Comparison of ENCODE assay signal across 29 cellular contexts in genomic region chr15:62346168-62346567, GRCh38.
"Had no signal": no experiment of that assay in that cellular context is flagged by ENCODE, and none has a peak within 500 bp of the region (broad histone marks: within the 10 kb centered on the region; RNA-seq: fewer than 3 reads in every experiment).

No MANE protein-coding gene starts in this region.

- H3K4me3 Mint-ChIP-seq: dendritic cell treated with granulocyte-macrophage colony-stimulating factor and Interleukin-4, amounts not matched to agents 40 ng/mL and 50 ng/mL, for 4 days; effector memory CD8-positive, alpha-beta T cell; endodermal cell had no signal

- H3K9me3 Mint-ChIP-seq: effector memory CD8-positive, alpha-beta T cell; endodermal cell had no signal

- ATAC-seq: effector memory CD8-positive, alpha-beta T cell; esophagus mucosa; foreskin keratinocyte; gastrocnemius medialis; gastroesophageal sphincter; heart left ventricle; heart right ventricle had no signal

- H3K4me1 ChIP-seq: foreskin keratinocyte, gastrocnemius medialis, gastroesophageal sphincter, heart left ventricle, heart right ventricle had no signal

- H3K27ac Mint-ChIP-seq: dendritic cell treated with granulocyte-macrophage colony-stimulating factor and Interleukin-4, amounts not matched to agents 40 ng/mL and 50 ng/mL, for 4 days; effector memory CD8-positive, alpha-beta T cell; endodermal cell had no signal

- H3K9me3 ChIP-seq: colonic mucosa, esophagus squamous epithelium, gastrocnemius medialis had no signal

- H3K4me3 ChIP-seq: colonic mucosa, coronary artery, dorsolateral prefrontal cortex, esophagus muscularis mucosa, esophagus squamous epithelium, gastrocnemius medialis, gastroesophageal sphincter, heart left ventricle, heart right ventricle had no signal

- FAIRE-seq: colon, endometrium, endothelial cell of umbilical vein, frontal cortex had no signal

- H3K36me3 ChIP-seq: colonic mucosa, esophagus muscularis mucosa, esophagus squamous epithelium, gastrocnemius medialis, gastroesophageal sphincter, heart left ventricle, heart right ventricle had no signal

- H3K27ac ChIP-seq: colonic mucosa, coronary artery, dorsolateral prefrontal cortex, epithelial cell of prostate, esophagus muscularis mucosa, esophagus squamous epithelium, foreskin keratinocyte, gastrocnemius medialis, gastroesophageal sphincter, heart left ventricle, heart right ventricle had no signal

- H3K27me3 ChIP-seq: colonic mucosa, dorsolateral prefrontal cortex, esophagus muscularis mucosa, foreskin keratinocyte, gastrocnemius medialis, gastroesophageal sphincter, heart left ventricle, heart right ventricle had no signal

- DNase-seq: colonic mucosa; cortex of kidney; dermis blood vessel endothelial cell; dorsolateral prefrontal cortex; effector CD4-positive, alpha-beta T cell; effector CD8-positive, alpha-beta T cell; effector memory CD4-positive, alpha-beta T cell; effector memory CD8-positive, alpha-beta T cell; endodermal cell; erythroblast; esophagus squamous epithelium; foreskin fibroblast; foreskin keratinocyte; foreskin melanocyte; gastrocnemius medialis; glutamatergic neuron; head of caudate nucleus; heart left ventricle; heart right ventricle had no signal
